Comparison of ENCODE assay signal across 1 cellular context in genomic region chr2:187988348-187988747, GRCh38.
A peak's percentile ranks its signal among the peaks of the same experiment; 100 is the strongest.
TF ChIP-seq lines count a peak whose summit lies in the region.

No MANE protein-coding gene starts in this region.

TF ChIP-seq in GM23338, 12 proteins besides CTCF, POLR2A, EP300 and RAD21:
- TF ChIP-seq ETS1 (IDR thresholded peaks at IDR 0.05) (0 out of 2 replicates have a peak, but pooled peaks have one; percentile 14), STAT1 (IDR thresholded peaks at IDR 0.05; ENCODE audit: unreplicated experiment) (no peak)
